1 cellular context compared by ENCODE assay signal in the genomic region with DNA sequence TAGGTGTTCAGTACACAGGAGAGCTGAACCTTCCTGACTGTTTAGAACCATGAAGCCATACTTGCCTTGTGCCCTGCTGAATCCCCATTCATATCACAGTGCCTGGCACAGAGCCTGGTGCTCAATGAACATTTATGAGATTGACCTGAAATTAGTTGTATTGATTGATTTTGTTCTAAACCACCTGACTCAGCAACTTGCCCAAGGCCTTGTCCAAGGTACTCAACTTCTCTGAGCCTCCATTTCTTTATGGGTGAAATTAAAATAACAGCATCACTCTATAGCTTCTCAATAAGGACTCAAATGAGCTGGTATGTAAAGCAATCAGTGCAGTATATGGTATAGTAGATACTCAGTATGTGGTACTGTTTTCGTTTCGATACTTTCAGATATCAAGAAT.
TF ChIP-seq lines count a peak whose summit lies in the region.

No MANE protein-coding gene starts in this region.

TF ChIP-seq in HepG2, 621 proteins besides CTCF, POLR2A, EP300 and RAD21 (continued from another document):
- TF ChIP-seq PREB (CRISPR knock-in tag; IDR thresholded peaks at IDR 0.05): no peak
- no peak for TF ChIP-seq MIER2 (CRISPR knock-in tag; IDR thresholded peaks at IDR 0.05)
- no peak for TF ChIP-seq BCLAF1 (IDR thresholded peaks at IDR 0.05)
- TF ChIP-seq JUNB (CRISPR knock-in tag; IDR thresholded peaks at IDR 0.05; ENCODE audit: borderline replicate concordance): no peak
- no peak for TF ChIP-seq KDM6A (CRISPR knock-in tag; IDR thresholded peaks at IDR 0.05; ENCODE audit: low read depth)
- TF ChIP-seq, protein P1, sequence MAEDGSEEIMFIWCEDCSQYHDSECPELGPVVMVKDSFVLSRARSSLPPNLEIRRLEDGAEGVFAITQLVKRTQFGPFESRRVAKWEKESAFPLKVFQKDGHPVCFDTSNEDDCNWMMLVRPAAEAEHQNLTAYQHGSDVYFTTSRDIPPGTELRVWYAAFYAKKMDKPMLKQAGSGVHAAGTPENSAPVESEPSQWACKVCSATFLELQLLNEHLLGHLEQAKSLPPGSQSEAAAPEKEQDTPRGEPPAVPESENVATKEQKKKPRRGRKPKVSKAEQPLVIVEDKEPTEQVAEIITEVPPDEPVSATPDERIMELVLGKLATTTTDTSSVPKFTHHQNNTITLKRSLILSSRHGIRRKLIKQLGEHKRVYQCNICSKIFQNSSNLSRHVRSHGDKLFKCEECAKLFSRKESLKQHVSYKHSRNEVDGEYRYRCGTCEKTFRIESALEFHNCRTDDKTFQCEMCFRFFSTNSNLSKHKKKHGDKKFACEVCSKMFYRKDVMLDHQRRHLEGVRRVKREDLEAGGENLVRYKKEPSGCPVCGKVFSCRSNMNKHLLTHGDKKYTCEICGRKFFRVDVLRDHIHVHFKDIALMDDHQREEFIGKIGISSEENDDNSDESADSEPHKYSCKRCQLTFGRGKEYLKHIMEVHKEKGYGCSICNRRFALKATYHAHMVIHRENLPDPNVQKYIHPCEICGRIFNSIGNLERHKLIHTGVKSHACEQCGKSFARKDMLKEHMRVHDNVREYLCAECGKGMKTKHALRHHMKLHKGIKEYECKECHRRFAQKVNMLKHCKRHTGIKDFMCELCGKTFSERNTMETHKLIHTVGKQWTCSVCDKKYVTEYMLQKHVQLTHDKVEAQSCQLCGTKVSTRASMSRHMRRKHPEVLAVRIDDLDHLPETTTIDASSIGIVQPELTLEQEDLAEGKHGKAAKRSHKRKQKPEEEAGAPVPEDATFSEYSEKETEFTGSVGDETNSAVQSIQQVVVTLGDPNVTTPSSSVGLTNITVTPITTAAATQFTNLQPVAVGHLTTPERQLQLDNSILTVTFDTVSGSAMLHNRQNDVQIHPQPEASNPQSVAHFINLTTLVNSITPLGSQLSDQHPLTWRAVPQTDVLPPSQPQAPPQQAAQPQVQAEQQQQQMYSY (CRISPR knock-in tag; IDR thresholded peaks at IDR 0.05): no peak
- no peak for TF ChIP-seq XBP1 (CRISPR knock-in tag; IDR thresholded peaks at IDR 0.05)
- TF ChIP-seq CHD4 (IDR thresholded peaks at IDR 0.05; ENCODE audit: borderline replicate concordance, low read length): no peak
